Comparison of ENCODE assay signal across 1 cellular context in the genomic region with DNA sequence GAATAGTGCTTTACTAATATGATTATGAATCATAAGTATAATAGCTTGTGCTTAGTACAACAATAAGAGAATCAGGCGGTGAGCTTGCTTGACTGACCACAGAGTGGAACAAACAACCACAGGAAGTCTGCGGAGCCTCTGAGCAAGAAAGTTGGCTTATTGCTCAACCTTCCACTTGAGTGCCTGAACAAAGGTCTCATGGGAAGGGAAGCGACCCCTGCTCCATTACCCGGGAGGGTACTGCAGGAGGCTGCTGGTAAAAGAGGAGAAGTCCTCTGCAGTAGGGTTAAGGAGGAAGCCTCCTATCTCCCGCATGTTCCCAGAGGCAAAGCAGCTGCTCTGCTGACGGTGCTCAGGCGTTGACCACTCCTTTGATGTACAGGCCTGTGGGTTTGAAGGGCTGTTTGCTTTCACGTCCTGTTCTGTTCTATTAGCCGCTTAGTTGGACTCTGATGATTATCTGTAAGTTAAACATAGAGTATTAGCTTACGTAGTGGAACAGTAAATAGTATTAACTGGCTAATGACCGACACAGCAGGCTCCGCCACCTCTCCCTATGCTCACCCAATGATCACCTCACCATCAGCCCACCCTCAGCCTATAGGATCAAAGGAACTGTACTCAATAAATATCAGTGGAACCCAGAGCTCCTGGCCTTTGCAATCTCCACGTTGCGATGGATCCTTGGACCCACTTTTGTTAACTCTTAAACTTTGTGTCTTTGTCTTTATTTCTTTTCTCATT.
TF ChIP-seq lines count a peak whose summit lies in the region.

No MANE protein-coding gene starts in this region.

TF ChIP-seq in HepG2, 621 proteins besides CTCF, POLR2A, EP300 and RAD21 (continued from another document and continues in another):
- TF ChIP-seq, protein P1, sequence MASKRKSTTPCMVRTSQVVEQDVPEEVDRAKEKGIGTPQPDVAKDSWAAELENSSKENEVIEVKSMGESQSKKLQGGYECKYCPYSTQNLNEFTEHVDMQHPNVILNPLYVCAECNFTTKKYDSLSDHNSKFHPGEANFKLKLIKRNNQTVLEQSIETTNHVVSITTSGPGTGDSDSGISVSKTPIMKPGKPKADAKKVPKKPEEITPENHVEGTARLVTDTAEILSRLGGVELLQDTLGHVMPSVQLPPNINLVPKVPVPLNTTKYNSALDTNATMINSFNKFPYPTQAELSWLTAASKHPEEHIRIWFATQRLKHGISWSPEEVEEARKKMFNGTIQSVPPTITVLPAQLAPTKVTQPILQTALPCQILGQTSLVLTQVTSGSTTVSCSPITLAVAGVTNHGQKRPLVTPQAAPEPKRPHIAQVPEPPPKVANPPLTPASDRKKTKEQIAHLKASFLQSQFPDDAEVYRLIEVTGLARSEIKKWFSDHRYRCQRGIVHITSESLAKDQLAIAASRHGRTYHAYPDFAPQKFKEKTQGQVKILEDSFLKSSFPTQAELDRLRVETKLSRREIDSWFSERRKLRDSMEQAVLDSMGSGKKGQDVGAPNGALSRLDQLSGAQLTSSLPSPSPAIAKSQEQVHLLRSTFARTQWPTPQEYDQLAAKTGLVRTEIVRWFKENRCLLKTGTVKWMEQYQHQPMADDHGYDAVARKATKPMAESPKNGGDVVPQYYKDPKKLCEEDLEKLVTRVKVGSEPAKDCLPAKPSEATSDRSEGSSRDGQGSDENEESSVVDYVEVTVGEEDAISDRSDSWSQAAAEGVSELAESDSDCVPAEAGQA (IDR thresholded peaks at IDR 0.05; ENCODE audit: low read depth), result 0 out of 2 replicates have a peak, but pooled peaks have one; percentile 33
- TF ChIP-seq, protein P1 (CRISPR knock-in tag; IDR thresholded peaks at IDR 0.05; ENCODE audit: borderline replicate concordance), result no peak
- TF ChIP-seq RORA (CRISPR knock-in tag; IDR thresholded peaks at IDR 0.05) (no peak), ARNT (IDR thresholded peaks at IDR 0.05) (no peak), ZFP1 (CRISPR knock-in tag; IDR thresholded peaks at IDR 0.05) (no peak), ZNF292 (CRISPR knock-in tag; IDR thresholded peaks at IDR 0.05; ENCODE audit: borderline replicate concordance, low read depth) (0 out of 2 replicates have a peak, but pooled peaks have one; percentile 45), KLF6 (CRISPR knock-in tag; IDR thresholded peaks at IDR 0.05) (no peak), ZNF101 (CRISPR knock-in tag; IDR thresholded peaks at IDR 0.05; ENCODE audit: borderline replicate concordance, low read depth) (no peak), HOXA9 (CRISPR knock-in tag; IDR thresholded peaks at IDR 0.05; ENCODE audit: borderline replicate concordance) (0 out of 2 replicates have a peak, but pooled peaks have one; percentile 13), HDAC2 (CRISPR knock-in tag; IDR thresholded peaks at IDR 0.05) (peak; percentile 94), ZNF205 (CRISPR knock-in tag; IDR thresholded peaks at IDR 0.05) (no peak; the same call in 1 of the 2 replicates), RFX3 (CRISPR knock-in tag; IDR thresholded peaks at IDR 0.05) (no peak), ZNF510 (CRISPR knock-in tag; IDR thresholded peaks at IDR 0.05; ENCODE audit: low read depth) (no peak; the same call in 1 of the 2 replicates), CENPX (CRISPR knock-in tag; IDR thresholded peaks at IDR 0.05) (no peak), ZBTB21 (CRISPR knock-in tag; IDR thresholded peaks at IDR 0.05) (no peak), ZMYM3 (CRISPR knock-in tag; IDR thresholded peaks at IDR 0.05) (peak; percentile 34), SMC3 (IDR thresholded peaks at IDR 0.05; ENCODE audit: low read length) (no peak), NAIF1 (CRISPR knock-in tag; IDR thresholded peaks at IDR 0.05; ENCODE audit: borderline replicate concordance) (peak; percentile 89), MTA1 (CRISPR knock-in tag; IDR thresholded peaks at IDR 0.05; ENCODE audit: borderline replicate concordance) (no peak), ZSCAN22 (CRISPR knock-in tag; IDR thresholded peaks at IDR 0.05) (no peak), TBL1XR1 (IDR thresholded peaks at IDR 0.05; ENCODE audit: borderline replicate concordance, low read length, partially characterized antibody) (peak; percentile 66), ZNF17 (CRISPR knock-in tag; IDR thresholded peaks at IDR 0.05) (0 out of 2 replicates have a peak, but pooled peaks have one; percentile 80), SATB2 (CRISPR knock-in tag; IDR thresholded peaks at IDR 0.05) (peak; percentile 99), SIX1 (CRISPR knock-in tag; IDR thresholded peaks at IDR 0.05; ENCODE audit: borderline replicate concordance) (peak; percentile 64; the same call in 1 of the 2 replicates), CHCHD3 (CRISPR knock-in tag; IDR thresholded peaks at IDR 0.05) (no peak), MZF1 (CRISPR knock-in tag; IDR thresholded peaks at IDR 0.05; ENCODE audit: borderline replicate concordance) (no peak), ZNF430 (CRISPR knock-in tag; IDR thresholded peaks at IDR 0.05) (peak; percentile 31; the same call in 1 of the 2 replicates), SNAPC2 (CRISPR knock-in tag; IDR thresholded peaks at IDR 0.05) (0 out of 2 replicates have a peak, but pooled peaks have one; percentile 10), FOXJ3 (CRISPR knock-in tag; IDR thresholded peaks at IDR 0.05; ENCODE audit: borderline replicate concordance) (peak; percentile 79), ZNF674 (CRISPR knock-in tag; IDR thresholded peaks at IDR 0.05; ENCODE audit: low read depth) (no peak), SSRP1 (CRISPR knock-in tag; IDR thresholded peaks at IDR 0.05) (no peak), HDAC1 (CRISPR knock-in tag; IDR thresholded peaks at IDR 0.05) (peak; percentile 78), ZSCAN20 (CRISPR knock-in tag; IDR thresholded peaks at IDR 0.05; ENCODE audit: borderline replicate concordance) (no peak), PAF1 (CRISPR knock-in tag; IDR thresholded peaks at IDR 0.05) (no peak), ZNF713 (CRISPR knock-in tag; IDR thresholded peaks at IDR 0.05) (no peak), MEIS2 (CRISPR knock-in tag; IDR thresholded peaks at IDR 0.05) (peak; percentile 67; the same call in 1 of the 2 replicates), RFX5 (IDR thresholded peaks at IDR 0.05; ENCODE audit: low read depth, low read length) (0 out of 2 replicates have a peak, but pooled peaks have one; percentile 11), TARDBP (CRISPR knock-in tag; IDR thresholded peaks at IDR 0.05) (peak; percentile 89; the same call in 1 of the 2 replicates)
- TF ChIP-seq, protein P2, sequence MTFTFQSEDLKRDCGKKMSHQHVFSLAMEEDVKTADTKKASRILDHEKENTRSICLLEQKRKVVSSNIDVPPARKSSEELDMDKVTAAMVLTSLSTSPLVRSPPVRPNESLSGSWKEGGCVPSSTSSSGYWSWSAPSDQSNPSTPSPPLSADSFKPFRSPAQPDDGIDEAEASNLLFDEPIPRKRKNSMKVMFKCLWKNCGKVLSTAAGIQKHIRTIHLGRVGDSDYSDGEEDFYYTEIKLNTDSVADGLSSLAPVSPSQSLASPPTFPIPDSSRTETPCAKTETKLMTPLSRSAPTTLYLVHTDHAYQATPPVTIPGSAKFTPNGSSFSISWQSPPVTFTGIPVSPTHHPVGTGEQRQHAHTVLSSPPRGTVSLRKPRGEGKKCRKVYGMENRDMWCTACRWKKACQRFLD (CRISPR knock-in tag; IDR thresholded peaks at IDR 0.05; ENCODE audit: borderline replicate concordance), result 0 out of 2 replicates have a peak, but pooled peaks have one; percentile 42
- TF ChIP-seq, protein P3, sequence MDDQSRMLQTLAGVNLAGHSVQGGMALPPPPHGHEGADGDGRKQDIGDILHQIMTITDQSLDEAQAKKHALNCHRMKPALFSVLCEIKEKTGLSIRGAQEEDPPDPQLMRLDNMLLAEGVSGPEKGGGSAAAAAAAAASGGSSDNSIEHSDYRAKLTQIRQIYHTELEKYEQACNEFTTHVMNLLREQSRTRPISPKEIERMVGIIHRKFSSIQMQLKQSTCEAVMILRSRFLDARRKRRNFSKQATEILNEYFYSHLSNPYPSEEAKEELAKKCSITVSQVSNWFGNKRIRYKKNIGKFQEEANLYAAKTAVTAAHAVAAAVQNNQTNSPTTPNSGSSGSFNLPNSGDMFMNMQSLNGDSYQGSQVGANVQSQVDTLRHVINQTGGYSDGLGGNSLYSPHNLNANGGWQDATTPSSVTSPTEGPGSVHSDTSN (CRISPR knock-in tag; IDR thresholded peaks at IDR 0.05; ENCODE audit: borderline replicate concordance), result no peak
- TF ChIP-seq, protein P4, sequence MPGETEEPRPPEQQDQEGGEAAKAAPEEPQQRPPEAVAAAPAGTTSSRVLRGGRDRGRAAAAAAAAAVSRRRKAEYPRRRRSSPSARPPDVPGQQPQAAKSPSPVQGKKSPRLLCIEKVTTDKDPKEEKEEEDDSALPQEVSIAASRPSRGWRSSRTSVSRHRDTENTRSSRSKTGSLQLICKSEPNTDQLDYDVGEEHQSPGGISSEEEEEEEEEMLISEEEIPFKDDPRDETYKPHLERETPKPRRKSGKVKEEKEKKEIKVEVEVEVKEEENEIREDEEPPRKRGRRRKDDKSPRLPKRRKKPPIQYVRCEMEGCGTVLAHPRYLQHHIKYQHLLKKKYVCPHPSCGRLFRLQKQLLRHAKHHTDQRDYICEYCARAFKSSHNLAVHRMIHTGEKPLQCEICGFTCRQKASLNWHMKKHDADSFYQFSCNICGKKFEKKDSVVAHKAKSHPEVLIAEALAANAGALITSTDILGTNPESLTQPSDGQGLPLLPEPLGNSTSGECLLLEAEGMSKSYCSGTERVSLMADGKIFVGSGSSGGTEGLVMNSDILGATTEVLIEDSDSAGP (CRISPR knock-in tag; IDR thresholded peaks at IDR 0.05; ENCODE audit: borderline replicate concordance), result peak; percentile 73
- TF ChIP-seq, protein P5, sequence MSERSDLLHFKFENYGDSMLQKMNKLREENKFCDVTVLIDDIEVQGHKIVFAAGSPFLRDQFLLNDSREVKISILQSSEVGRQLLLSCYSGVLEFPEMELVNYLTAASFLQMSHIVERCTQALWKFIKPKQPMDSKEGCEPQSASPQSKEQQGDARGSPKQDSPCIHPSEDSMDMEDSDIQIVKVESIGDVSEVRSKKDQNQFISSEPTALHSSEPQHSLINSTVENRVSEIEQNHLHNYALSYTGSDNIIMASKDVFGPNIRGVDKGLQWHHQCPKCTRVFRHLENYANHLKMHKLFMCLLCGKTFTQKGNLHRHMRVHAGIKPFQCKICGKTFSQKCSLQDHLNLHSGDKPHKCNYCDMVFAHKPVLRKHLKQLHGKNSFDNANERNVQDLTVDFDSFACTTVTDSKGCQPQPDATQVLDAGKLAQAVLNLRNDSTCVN (CRISPR knock-in tag; IDR thresholded peaks at IDR 0.05; ENCODE audit: borderline replicate concordance), result peak; percentile 42; the same call in 1 of the 2 replicates
- TF ChIP-seq, protein P6, sequence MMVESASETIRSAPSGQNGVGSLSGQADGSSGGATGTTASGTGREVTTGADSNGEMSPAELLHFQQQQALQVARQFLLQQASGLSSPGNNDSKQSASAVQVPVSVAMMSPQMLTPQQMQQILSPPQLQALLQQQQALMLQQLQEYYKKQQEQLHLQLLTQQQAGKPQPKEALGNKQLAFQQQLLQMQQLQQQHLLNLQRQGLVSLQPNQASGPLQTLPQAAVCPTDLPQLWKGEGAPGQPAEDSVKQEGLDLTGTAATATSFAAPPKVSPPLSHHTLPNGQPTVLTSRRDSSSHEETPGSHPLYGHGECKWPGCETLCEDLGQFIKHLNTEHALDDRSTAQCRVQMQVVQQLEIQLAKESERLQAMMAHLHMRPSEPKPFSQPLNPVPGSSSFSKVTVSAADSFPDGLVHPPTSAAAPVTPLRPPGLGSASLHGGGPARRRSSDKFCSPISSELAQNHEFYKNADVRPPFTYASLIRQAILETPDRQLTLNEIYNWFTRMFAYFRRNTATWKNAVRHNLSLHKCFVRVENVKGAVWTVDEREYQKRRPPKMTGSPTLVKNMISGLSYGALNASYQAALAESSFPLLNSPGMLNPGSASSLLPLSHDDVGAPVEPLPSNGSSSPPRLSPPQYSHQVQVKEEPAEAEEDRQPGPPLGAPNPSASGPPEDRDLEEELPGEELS (CRISPR knock-in tag; IDR thresholded peaks at IDR 0.05), result peak; percentile 79
- TF ChIP-seq, protein P7, sequence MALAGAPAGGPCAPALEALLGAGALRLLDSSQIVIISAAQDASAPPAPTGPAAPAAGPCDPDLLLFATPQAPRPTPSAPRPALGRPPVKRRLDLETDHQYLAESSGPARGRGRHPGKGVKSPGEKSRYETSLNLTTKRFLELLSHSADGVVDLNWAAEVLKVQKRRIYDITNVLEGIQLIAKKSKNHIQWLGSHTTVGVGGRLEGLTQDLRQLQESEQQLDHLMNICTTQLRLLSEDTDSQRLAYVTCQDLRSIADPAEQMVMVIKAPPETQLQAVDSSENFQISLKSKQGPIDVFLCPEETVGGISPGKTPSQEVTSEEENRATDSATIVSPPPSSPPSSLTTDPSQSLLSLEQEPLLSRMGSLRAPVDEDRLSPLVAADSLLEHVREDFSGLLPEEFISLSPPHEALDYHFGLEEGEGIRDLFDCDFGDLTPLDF (CRISPR knock-in tag; IDR thresholded peaks at IDR 0.05), result no peak
- TF ChIP-seq, protein P8, sequence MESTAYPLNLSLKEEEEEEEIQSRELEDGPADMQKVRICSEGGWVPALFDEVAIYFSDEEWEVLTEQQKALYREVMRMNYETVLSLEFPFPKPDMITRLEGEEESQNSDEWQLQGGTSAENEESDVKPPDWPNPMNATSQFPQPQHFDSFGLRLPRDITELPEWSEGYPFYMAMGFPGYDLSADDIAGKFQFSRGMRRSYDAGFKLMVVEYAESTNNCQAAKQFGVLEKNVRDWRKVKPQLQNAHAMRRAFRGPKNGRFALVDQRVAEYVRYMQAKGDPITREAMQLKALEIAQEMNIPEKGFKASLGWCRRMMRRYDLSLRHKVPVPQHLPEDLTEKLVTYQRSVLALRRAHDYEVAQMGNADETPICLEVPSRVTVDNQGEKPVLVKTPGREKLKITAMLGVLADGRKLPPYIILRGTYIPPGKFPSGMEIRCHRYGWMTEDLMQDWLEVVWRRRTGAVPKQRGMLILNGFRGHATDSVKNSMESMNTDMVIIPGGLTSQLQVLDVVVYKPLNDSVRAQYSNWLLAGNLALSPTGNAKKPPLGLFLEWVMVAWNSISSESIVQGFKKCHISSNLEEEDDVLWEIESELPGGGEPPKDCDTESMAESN (CRISPR knock-in tag; conservative IDR thresholded peaks at IDR 0.05), result peak; percentile 68
